ENCODE assay signal across 1 cellular context in the genomic region with DNA sequence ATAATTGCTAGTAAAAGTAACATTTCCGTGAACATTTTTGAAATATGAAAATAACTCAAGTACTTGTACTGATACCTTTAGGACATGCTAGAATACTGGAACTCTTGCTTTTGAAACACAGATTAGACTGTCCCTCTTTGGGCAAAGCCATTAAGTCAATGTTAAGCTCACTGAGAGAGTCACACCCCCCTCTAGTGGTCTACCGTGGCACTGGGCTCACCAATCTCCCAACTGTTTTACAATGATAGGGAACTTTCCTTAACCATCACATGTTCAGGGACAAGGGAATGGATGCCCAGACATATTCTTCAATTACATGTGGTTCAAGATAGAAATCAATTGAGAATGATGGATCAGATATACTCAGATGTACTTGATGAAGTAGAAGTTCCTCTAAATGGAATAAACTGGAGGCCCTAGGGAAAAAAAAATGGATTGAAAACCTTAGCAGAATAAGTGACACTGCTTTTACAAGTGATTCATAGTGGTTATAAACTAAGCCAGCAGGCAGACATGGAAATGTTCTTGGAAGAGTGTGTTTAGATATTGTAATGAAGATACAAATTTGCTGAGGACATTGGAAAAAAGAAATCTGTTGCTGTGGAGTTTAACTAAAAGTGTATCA.
TF ChIP-seq lines count a peak whose summit lies in the region.

No MANE protein-coding gene starts in this region.

TF ChIP-seq in GM23338, 12 proteins besides CTCF, POLR2A, EP300 and RAD21 (continued from another document):
- TF ChIP-seq, protein P1, sequence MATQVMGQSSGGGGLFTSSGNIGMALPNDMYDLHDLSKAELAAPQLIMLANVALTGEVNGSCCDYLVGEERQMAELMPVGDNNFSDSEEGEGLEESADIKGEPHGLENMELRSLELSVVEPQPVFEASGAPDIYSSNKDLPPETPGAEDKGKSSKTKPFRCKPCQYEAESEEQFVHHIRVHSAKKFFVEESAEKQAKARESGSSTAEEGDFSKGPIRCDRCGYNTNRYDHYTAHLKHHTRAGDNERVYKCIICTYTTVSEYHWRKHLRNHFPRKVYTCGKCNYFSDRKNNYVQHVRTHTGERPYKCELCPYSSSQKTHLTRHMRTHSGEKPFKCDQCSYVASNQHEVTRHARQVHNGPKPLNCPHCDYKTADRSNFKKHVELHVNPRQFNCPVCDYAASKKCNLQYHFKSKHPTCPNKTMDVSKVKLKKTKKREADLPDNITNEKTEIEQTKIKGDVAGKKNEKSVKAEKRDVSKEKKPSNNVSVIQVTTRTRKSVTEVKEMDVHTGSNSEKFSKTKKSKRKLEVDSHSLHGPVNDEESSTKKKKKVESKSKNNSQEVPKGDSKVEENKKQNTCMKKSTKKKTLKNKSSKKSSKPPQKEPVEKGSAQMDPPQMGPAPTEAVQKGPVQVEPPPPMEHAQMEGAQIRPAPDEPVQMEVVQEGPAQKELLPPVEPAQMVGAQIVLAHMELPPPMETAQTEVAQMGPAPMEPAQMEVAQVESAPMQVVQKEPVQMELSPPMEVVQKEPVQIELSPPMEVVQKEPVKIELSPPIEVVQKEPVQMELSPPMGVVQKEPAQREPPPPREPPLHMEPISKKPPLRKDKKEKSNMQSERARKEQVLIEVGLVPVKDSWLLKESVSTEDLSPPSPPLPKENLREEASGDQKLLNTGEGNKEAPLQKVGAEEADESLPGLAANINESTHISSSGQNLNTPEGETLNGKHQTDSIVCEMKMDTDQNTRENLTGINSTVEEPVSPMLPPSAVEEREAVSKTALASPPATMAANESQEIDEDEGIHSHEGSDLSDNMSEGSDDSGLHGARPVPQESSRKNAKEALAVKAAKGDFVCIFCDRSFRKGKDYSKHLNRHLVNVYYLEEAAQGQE (IDR thresholded peaks at IDR 0.05; ENCODE audit: unreplicated experiment): no peak
- TF ChIP-seq STAT1 (IDR thresholded peaks at IDR 0.05; ENCODE audit: unreplicated experiment): no peak
- no peak for TF ChIP-seq EZH2 (IDR thresholded peaks at IDR 0.05; ENCODE audit: low read depth, unreplicated experiment)
- no peak for TF ChIP-seq ZNF331 (CRISPR knock-in tag; IDR thresholded peaks at IDR 0.05; ENCODE audit: low read depth)
- no peak for TF ChIP-seq JUNB (IDR thresholded peaks at IDR 0.05; ENCODE audit: unreplicated experiment)
- TF ChIP-seq CREB1 (CRISPR knock-in tag; IDR thresholded peaks at IDR 0.05; ENCODE audit: low read depth): no peak
- no peak for TF ChIP-seq NANOG (IDR thresholded peaks at IDR 0.05; ENCODE audit: borderline replicate concordance)
